ENCODE assay signal across 17 cellular contexts in the genomic region with DNA sequence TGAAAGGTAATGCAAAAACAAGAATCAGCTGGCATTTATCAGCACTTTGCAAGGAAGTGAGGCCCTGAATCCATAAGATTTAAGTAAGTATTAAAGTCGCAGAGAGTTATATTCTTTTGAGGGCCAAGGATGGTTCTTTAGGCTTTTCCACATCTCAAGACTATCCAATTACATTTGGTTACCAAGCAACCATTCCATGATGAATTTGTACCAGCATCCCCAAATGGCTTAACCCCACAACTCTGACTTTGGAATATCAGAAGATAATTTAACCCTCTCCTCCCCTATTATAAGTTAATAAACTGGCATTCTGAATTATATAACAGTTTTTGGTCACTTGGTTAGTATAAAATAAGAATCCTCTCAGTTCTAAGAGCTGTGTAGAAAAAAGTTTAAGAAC. TPM values are rescaled to one million over a fixed set of nuclear protein-coding genes. Genes with fewer than 3 reads are reported as not detected.
DNase-seq lines count a peak whose midpoint lies in the region; ATAC-seq, FAIRE-seq and TF ChIP-seq lines count a peak whose summit lies in the region.
"Had no signal": no experiment of that assay in that cellular context is flagged by ENCODE, and none has a peak within 500 bp of the region (broad histone marks: within the 10 kb centered on the region; RNA-seq: fewer than 3 reads in every experiment).

No MANE protein-coding gene starts in this region.

- no peak overlapping the region for H3K9ac ChIP-seq in BLaER1 treated with 17β-estradiol and CSF1 and Interleukin-3, amounts not matched to agents 10 nM and 100 nM
- H3K9ac ChIP-seq in mesenchymal stem cell (ENCODE audit: low read length) = peak overlapping the region; percentile 8

- H2BK15ac ChIP-seq in mesenchymal stem cell (ENCODE audit: low read depth, poor library complexity, severe bottlenecking) = no peak overlapping the region

- peaks cover 9% of the 10 kb centered on the region for H3K79me1 ChIP-seq in mesenchymal stem cell (replicated peaks; ENCODE audit: low read length, poor library complexity, severe bottlenecking)

- no peak overlapping the region for H4K91ac ChIP-seq in mesenchymal stem cell (ENCODE audit: low read length)

- H2BK12ac ChIP-seq in mesenchymal stem cell (ENCODE audit: low read length in 2 of 2) = no peak overlapping the region

- H3K4me2 ChIP-seq in A549 (peak overlapping the region; percentile 76), PC-9 (peak overlapping the region; percentile 8; the same call in 1 of the 2 replicates), mesenchymal stem cell (ENCODE audit: low read length, poor library complexity, severe bottlenecking) (no peak overlapping the region)
- peak overlapping the region; percentile 70 to 93 (median 80) for H3K4me2 ChIP-seq in BLaER1 treated with 17β-estradiol and CSF1 and Interleukin-3, amounts not matched to agents 10 nM and 100 nM

- H3K4me1 ChIP-seq in A549 (peaks cover 12% of the 10 kb centered on the region), PC-9 (replicated peaks; ENCODE audit: insufficient read depth) (peaks cover 17% of the 10 kb centered on the region), mesenchymal stem cell (ENCODE audit: control insufficient read depth, insufficient read depth, low read depth, low read length) (peaks cover 5% of the 10 kb centered on the region)
- peaks cover 27 to 37% (median 33%) of the 10 kb centered on the region in 10 experiments for H3K4me1 ChIP-seq in BLaER1 treated with 17β-estradiol and CSF1 and Interleukin-3, amounts not matched to agents 10 nM and 100 nM
- H3K4me1 ChIP-seq: BE2C had no signal

- no peak for TF ChIP-seq POLR2A in A549 (IDR thresholded peaks at IDR 0.05; ENCODE audit: low read length)

- BruUV-seq in PC-9 (replicated peaks; lab: Mats Ljungman, UMichigan) = no TSS peak

- H3K36me3 ChIP-seq in BLaER1 treated with 17β-estradiol and CSF1 and Interleukin-3, amounts not matched to agents 10 nM and 100 nM = peaks cover 12 to 51% (median 28%) of the 10 kb centered on the region in 11 experiments
- H3K36me3 ChIP-seq in PC-9 (ENCODE audit: low read depth) (peaks cover 18% of the 10 kb centered on the region), mesenchymal stem cell (ENCODE audit: control insufficient read depth in 1 of 2, insufficient read depth in 2 of 2, low read depth in 1 of 2, low read length in 2 of 2) (peaks cover 5 to 27% of the 10 kb centered on the region in 2 experiments)

- 94% methylated on average over 1 of the region's 1 CpG for WGBS in A549 (ENCODE audit: missing lambda C conversion rate)
- WGBS in mesenchymal stem cell = 100% methylated on average over 1 of the region's 1 CpG

- ATAC-seq in A549 (no peak), HG03139 (IDR thresholded peaks at IDR 0.05; ENCODE audit: unreplicated experiment) (no peak)
- ATAC-seq: HCT116 had no signal

- no peak overlapping the region for H3K27ac ChIP-seq in A549
- H3K27ac ChIP-seq in BLaER1 treated with 17β-estradiol and CSF1 and Interleukin-3, amounts not matched to agents 10 nM and 100 nM = no peak overlapping the region
- H3K27ac ChIP-seq in PC-9 = no peak overlapping the region
- H3K27ac ChIP-seq in mesenchymal stem cell (ENCODE audit: low read length, poor library complexity, severe bottlenecking) = no peak overlapping the region
- H3K27ac ChIP-seq: cardiac muscle cell had no signal

- H4K8ac ChIP-seq in mesenchymal stem cell (ENCODE audit: low read length) = no peak overlapping the region

- peaks cover 34% of the 10 kb centered on the region for H3F3A ChIP-seq in PC-9 (ENCODE audit: insufficient read depth, low read depth)

- no peak overlapping the region for H2AFZ ChIP-seq in PC-9
- no peak overlapping the region for H2AFZ ChIP-seq in mesenchymal stem cell (ENCODE audit: low read depth, low read length)

- no peak for TF ChIP-seq CTCF in A549 (IDR thresholded peaks at IDR 0.05)
- no peak for TF ChIP-seq CTCF in PC-9 (conservative IDR thresholded peaks at IDR 0.05)

- H3K4me3 ChIP-seq in A549 (no peak overlapping the region), PC-9 (no peak overlapping the region), mesenchymal stem cell (ENCODE audit: insufficient read depth in 1 of 2, low read depth in 1 of 2, low read length in 2 of 2) (no peak overlapping the region)
- H3K4me3 ChIP-seq in BLaER1 treated with 17β-estradiol and CSF1 and Interleukin-3, amounts not matched to agents 10 nM and 100 nM = peak overlapping the region in 1 of 10 experiments; percentile 90; a peak in 2 of 20 replicates
- H3K4me3 ChIP-seq: cardiac muscle cell had no signal

- intact Hi-C loops in PC-9 (cut with micrococcal nuclease; ENCODE audit: unreplicated experiment) = no loop called here

- H2BK5ac ChIP-seq in mesenchymal stem cell (ENCODE audit: low read depth, low read length, poor library complexity, severe bottlenecking) = no peak overlapping the region

- H3K27me3 ChIP-seq in BLaER1 treated with 17β-estradiol and CSF1 and Interleukin-3, amounts not matched to agents 10 nM and 100 nM = no peaks in the 10 kb centered on the region
- no peaks in the 10 kb centered on the region for H3K27me3 ChIP-seq in PC-9 (ENCODE audit: insufficient read depth, low read depth)
- no peaks in the 10 kb centered on the region for H3K27me3 ChIP-seq in mesenchymal stem cell (ENCODE audit: control insufficient read depth in 1 of 2, insufficient read depth in 1 of 2, low read length in 2 of 2)
- H3K27me3 ChIP-seq: BE2C, cardiac muscle cell had no signal

- CTCF ChIA-PET in A549 (lab: Yijun Ruan, JAX) = no interaction called here
- CTCF ChIA-PET in PC-9 (lab: Charles Lee) = no interaction called here

- POLR2A ChIA-PET in A549 (lab: Yijun Ruan, JAX) (no interaction called here), PC-9 (lab: Charles Lee; ENCODE audit: unreplicated experiment) (no interaction called here)

- no peaks in the 10 kb centered on the region for H4K20me1 ChIP-seq in BLaER1 treated with 17β-estradiol and CSF1 and Interleukin-3, amounts not matched to agents 10 nM and 100 nM
- H4K20me1 ChIP-seq in PC-9 (ENCODE audit: insufficient read depth) = no peaks in the 10 kb centered on the region

- DNase-seq in A549 (ENCODE audit: low read depth in 1 of 2, low spot score in 1 of 2) (no peak), PC-9 (no peak), mesenchymal stem cell (no peak), H4 (ENCODE audit: low spot score) (no peak), mucosa of gallbladder (ENCODE audit: low spot score) (no peak)
- DNase-seq: BE2C; mesendoderm; MV-4-11; NCI-H2081; NCI-H774; stimulated activated CD4-positive, alpha-beta T cell treated with anti-CD3 and anti-CD28 coated beads, Interleukin-4, amount 100 ng/mL, for 1 hour; stimulated activated CD8-positive, alpha-beta memory T cell treated with anti-CD3 and anti-CD28 coated beads, Interleukin-4, amount 100 ng/mL, for 48 hours had no signal

- H3K9me2 ChIP-seq in PC-9 (ENCODE audit: insufficient read depth) = no peaks in the 10 kb centered on the region

- no peak overlapping the region for H2AK5ac ChIP-seq in mesenchymal stem cell (ENCODE audit: low read length, severe bottlenecking)

- peaks cover 30% of the 10 kb centered on the region for H3K79me2 ChIP-seq in PC-9 (ENCODE audit: low read depth)

- TF ChIP-seq EP300 in A549 (IDR thresholded peaks at IDR 0.05) = no peak

- FAIRE-seq in A549 (lab: Jason Lieb, UNC) = no peak
- FAIRE-seq: keratinocyte had no signal

- H3K14ac ChIP-seq in mesenchymal stem cell (ENCODE audit: low read length in 2 of 2) = no peak overlapping the region

- no peak overlapping the region for H3K18ac ChIP-seq in mesenchymal stem cell (ENCODE audit: low read depth in 1 of 2, low read length in 2 of 2)

- no peak overlapping the region for H2BK120ac ChIP-seq in mesenchymal stem cell (ENCODE audit: low read depth, low read length)

- no peak for TF ChIP-seq RAD21 in A549 (conservative IDR thresholded peaks at IDR 0.05 in 1 of 2, IDR thresholded peaks at IDR 0.05 in 1 of 2)

- H3K23ac ChIP-seq in mesenchymal stem cell (ENCODE audit: low read length in 2 of 2) = no peak overlapping the region

- H3K4ac ChIP-seq in mesenchymal stem cell (ENCODE audit: low read depth in 1 of 2, low read length in 2 of 2) = no peak overlapping the region

- H3K9me3 ChIP-seq in A549 (no peaks in the 10 kb centered on the region), PC-9 (ENCODE audit: insufficient read depth, low read depth) (no peaks in the 10 kb centered on the region), mesenchymal stem cell (ENCODE audit: control insufficient read depth, low read length) (no peaks in the 10 kb centered on the region)
- peaks cover 0 to 6% (median 0%) of the 10 kb centered on the region in 11 experiments; a peak in 3 of 22 replicates for H3K9me3 ChIP-seq in BLaER1 treated with 17β-estradiol and CSF1 and Interleukin-3, amounts not matched to agents 10 nM and 100 nM (replicated peaks in 1 of 11)
- H3K9me3 ChIP-seq: BE2C had no signal

TF ChIP-seq in A549, 52 proteins besides CTCF, POLR2A, EP300 and RAD21 (continues in another document):
- TF ChIP-seq ZSCAN20 (CRISPR knock-in tag; IDR thresholded peaks at IDR 0.05) = no peak
- TF ChIP-seq TFCP2L1 (CRISPR knock-in tag; IDR thresholded peaks at IDR 0.05) = no peak
- no peak for TF ChIP-seq HOXB13 (CRISPR knock-in tag; IDR thresholded peaks at IDR 0.05; ENCODE audit: low read depth)

RNA-seq across cellular contexts. Expression of gene PHTF1, which starts 2.8 kb away (rescaled TPM):
- 11.9 and 17.0 TPM in 2 replicates for polyA plus RNA-seq in A549 (2011; rRNA removed)
- polyA plus RNA-seq in A549 (2012; cell fraction: cytosol; rRNA removed) = 6.3 and 6.8 TPM in 2 replicates
- polyA plus RNA-seq in A549 (2012; cell fraction: nucleus; rRNA removed) = 6.5 and 10.2 TPM in 2 replicates
- polyA plus RNA-seq in A549 (2017; fragmentation: RNase III; extraction: RNeasy Plus Mini Kit Qiagen cat#74134 plus additional on column Dnase treatment) = 13.7 to 17.1 TPM (median 15.8 TPM) in 3 replicates
- 9.5 and 11.7 TPM in 2 replicates for polyA minus RNA-seq in A549 (2011; rRNA and poly(A)+ RNA removed)
- total RNA-seq in PC-9 (2021) = 46.2 and 61.2 TPM in 2 replicates
- 32.2 TPM for polyA plus RNA-seq in mesenchymal stem cell (2013, experiment 1 of 2)
- polyA plus RNA-seq in mesenchymal stem cell (2013, experiment 2 of 2) = 33.2 TPM
- 19.2 and 26.3 TPM in 2 replicates for total RNA-seq in H4 (2014; rRNA removed; shearing (Covaris generic))
- total RNA-seq in mucosa of gallbladder = 27.1 TPM

RNA-seq across cellular contexts. Expression of gene RSBN1, which starts 55.8 kb away (rescaled TPM):
- polyA plus RNA-seq in A549 (2011; rRNA removed) = 8.8 and 9.7 TPM in 2 replicates
- polyA plus RNA-seq in A549 (2012; cell fraction: cytosol; rRNA removed) = 1.8 and 2.4 TPM in 2 replicates
- 1.9 and 2.1 TPM in 2 replicates for polyA plus RNA-seq in A549 (2012; cell fraction: nucleus; rRNA removed)
- 2.9 to 3.0 TPM (median 2.9 TPM) in 3 replicates for polyA plus RNA-seq in A549 (2017; fragmentation: RNase III; extraction: RNeasy Plus Mini Kit Qiagen cat#74134 plus additional on column Dnase treatment)
- 8.0 and 9.0 TPM in 2 replicates for polyA minus RNA-seq in A549 (2011; rRNA and poly(A)+ RNA removed)
- 11.3 and 12.3 TPM in 2 replicates for total RNA-seq in PC-9 (2021)
- polyA plus RNA-seq in mesenchymal stem cell (2013, experiment 1 of 2) = 5.9 TPM
- polyA plus RNA-seq in mesenchymal stem cell (2013, experiment 2 of 2) = 5.7 TPM
- total RNA-seq in H4 (2014; rRNA removed; shearing (Covaris generic)) = 2.5 and 3.2 TPM in 2 replicates
- 20.5 TPM for total RNA-seq in mucosa of gallbladder
